21 cellular contexts compared by ENCODE assay signal in the genomic region with DNA sequence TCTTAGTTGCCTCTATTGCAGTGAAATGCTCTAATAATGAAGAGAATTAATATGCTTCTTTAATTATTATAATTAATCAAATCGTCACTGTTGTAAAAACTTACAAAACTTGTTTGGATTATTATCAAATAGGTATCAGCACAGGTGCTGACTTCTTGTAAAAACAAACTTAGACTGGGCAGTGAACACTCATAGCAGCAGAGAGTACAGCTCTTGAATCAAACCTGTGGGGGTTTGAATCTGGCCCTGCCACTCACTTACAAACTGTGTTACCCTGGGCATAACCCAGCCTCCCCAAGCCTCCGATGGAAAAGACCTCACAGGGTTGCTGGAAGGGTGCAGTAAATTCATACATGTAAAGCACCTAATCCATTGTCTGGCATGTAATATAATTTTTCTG. TPM values are rescaled to one million over a fixed set of nuclear protein-coding genes. Genes with fewer than 3 reads are reported as not detected.
DNase-seq lines count a peak whose midpoint lies in the region; ATAC-seq, FAIRE-seq and TF ChIP-seq lines count a peak whose summit lies in the region.
"Had no signal": no experiment of that assay in that cellular context is flagged by ENCODE, and none has a peak within 500 bp of the region (broad histone marks: within the 10 kb centered on the region; RNA-seq: fewer than 3 reads in every experiment).

No MANE protein-coding gene starts in this region.

- peaks cover 95% of the 10 kb centered on the region for H3K4me1 Mint-ChIP-seq in CD4-positive, alpha-beta T cell (ENCODE audit: low read depth)
- H3K4me1 Mint-ChIP-seq in natural killer cell treated with Interleukin-12 subunit alpha and Interleukin-12 subunit beta and Interleukin-15 and Interleukin-18, amount 100 ng/mL, for 72 hours (ENCODE audit: low read depth in 2 of 2) = peaks cover 51 to 62% of the 10 kb centered on the region in 2 donors

- H3K4me3 Mint-ChIP-seq in CD4-positive, alpha-beta T cell = no peak overlapping the region
- H3K4me3 Mint-ChIP-seq in natural killer cell treated with Interleukin-12 subunit alpha and Interleukin-12 subunit beta and Interleukin-15 and Interleukin-18, amount 100 ng/mL, for 72 hours = peak overlapping the region; percentile 76

- intact Hi-C loops in CD4-positive, alpha-beta T cell (cut with DNase I, micrococcal nuclease) = loop anchor here in 1 of 2 experiments (5.0 kb wide), 1 partner anchor 33 kb away; a partner anchor contains a TSS
- intact Hi-C loops in prostate gland (cut with DNase I) = no loop called here

- no peak for DNase-seq in CD4-positive, alpha-beta T cell
- no peak for DNase-seq in effector memory CD4-positive, alpha-beta T cell
- DNase-seq in natural killer cell treated with Interleukin-12 subunit alpha and Interleukin-12 subunit beta and Interleukin-15 and Interleukin-18, amount 100 ng/mL, for 72 hours (ENCODE audit: low spot score) = no peak
- DNase-seq in prostate gland (ENCODE audit: low spot score) = no peak
- DNase-seq in HEK293T (ENCODE audit: extremely low spot score) = no peak
- DNase-seq in urothelium cell line (ENCODE audit: low spot score) = no peak
- DNase-seq: DMS53, GDM1, MG63, NCI-H1417, NCI-H1694 treated with DMSO at 0.1 percent for 48 hours, NCI-H2081 treated with DMSO at 0.1 percent for 48 hours, NCI-H2171 treated with DMSO at 0.1 percent for 48 hours, NCI-H524 treated with DMSO at 0.1 percent for 48 hours, Peyer's patch had no signal

- no peaks in the 10 kb centered on the region for H3K27me3 ChIP-seq in BLaER1
- no peaks in the 10 kb centered on the region for H3K27me3 ChIP-seq in CD4-positive, alpha-beta T cell (ENCODE audit: control insufficient read depth, insufficient read depth, low read length)
- H3K27me3 ChIP-seq in effector memory CD4-positive, alpha-beta T cell (replicated peaks; ENCODE audit: control insufficient read depth, insufficient read depth, low read length, poor library complexity, severe bottlenecking) = no peaks in the 10 kb centered on the region
- H3K27me3 ChIP-seq in prostate gland (replicated peaks; ENCODE audit: insufficient read depth) = no peaks in the 10 kb centered on the region
- H3K27me3 ChIP-seq: MG63, Peyer's patch had no signal

- ATAC-seq in CD4-positive, alpha-beta T cell (ENCODE audit: poor library complexity) = no peak
- ATAC-seq in natural killer cell treated with Interleukin-12 subunit alpha and Interleukin-12 subunit beta and Interleukin-15 and Interleukin-18, amount 100 ng/mL, for 72 hours = no peak
- ATAC-seq: HepG2 had no signal

- TF ChIP-seq POLR2A in prostate gland (IDR thresholded peaks at IDR 0.05) = no peak

- peak overlapping the region; percentile 47; the same call in 1 of the 2 replicates for H3K9ac ChIP-seq in BLaER1

- WGBS in prostate gland = 58% methylated on average over 2 of the region's 2 CpGs

- no peak for FAIRE-seq in urothelium cell line (lab: Jason Lieb, UNC)
- FAIRE-seq: GM19239, H54, HepG2 had no signal

- no peak for TF ChIP-seq CTCF in CD4-positive, alpha-beta T cell (IDR thresholded peaks at IDR 0.05)
- TF ChIP-seq CTCF in prostate gland (IDR thresholded peaks at IDR 0.05) = no peak

- no peaks in the 10 kb centered on the region for H3K9me3 Mint-ChIP-seq in CD4-positive, alpha-beta T cell
- H3K9me3 Mint-ChIP-seq in natural killer cell treated with Interleukin-12 subunit alpha and Interleukin-12 subunit beta and Interleukin-15 and Interleukin-18, amount 100 ng/mL, for 72 hours = no peaks in the 10 kb centered on the region

- H3K4me2 ChIP-seq in BLaER1 = peak overlapping the region; percentile 78

- H3K36me3 Mint-ChIP-seq in CD4-positive, alpha-beta T cell (ENCODE audit: low read depth) = peaks cover 6% of the 10 kb centered on the region
- no peaks in the 10 kb centered on the region for H3K36me3 Mint-ChIP-seq in natural killer cell treated with Interleukin-12 subunit alpha and Interleukin-12 subunit beta and Interleukin-15 and Interleukin-18, amount 100 ng/mL, for 72 hours

- no peaks in the 10 kb centered on the region for H3K27me3 Mint-ChIP-seq in CD4-positive, alpha-beta T cell
- no peaks in the 10 kb centered on the region for H3K27me3 Mint-ChIP-seq in natural killer cell treated with Interleukin-12 subunit alpha and Interleukin-12 subunit beta and Interleukin-15 and Interleukin-18, amount 100 ng/mL, for 72 hours

- peak overlapping the region; percentile 74 for H3K27ac Mint-ChIP-seq in CD4-positive, alpha-beta T cell
- peak overlapping the region in 1 of 2 donors; percentile 91 for H3K27ac Mint-ChIP-seq in natural killer cell treated with Interleukin-12 subunit alpha and Interleukin-12 subunit beta and Interleukin-15 and Interleukin-18, amount 100 ng/mL, for 72 hours

- CTCF ChIA-PET in CD4-positive, alpha-beta T cell (lab: Charles Lee) = no interaction called here
- CTCF ChIA-PET in HEK293T (lab: Yijun Ruan, JAX) = no interaction called here

- H3K4me3 ChIP-seq in BLaER1 = peak overlapping the region; percentile 6; the same call in 1 of the 2 replicates
- H3K4me3 ChIP-seq in effector memory CD4-positive, alpha-beta T cell (ENCODE audit: insufficient read depth, low read depth, low read length, poor library complexity, severe bottlenecking) = no peak overlapping the region
- H3K4me3 ChIP-seq in prostate gland = no peak overlapping the region
- H3K4me3 ChIP-seq: K562, MG63 had no signal

- peaks cover 100% of the 10 kb centered on the region for H4K20me1 ChIP-seq in BLaER1

- H3K36me3 ChIP-seq in BLaER1 (peaks cover 32% of the 10 kb centered on the region), prostate gland (no peaks in the 10 kb centered on the region)
- H3K36me3 ChIP-seq in effector memory CD4-positive, alpha-beta T cell (ENCODE audit: control insufficient read depth, insufficient read depth, low read length) = no peaks in the 10 kb centered on the region
- H3K36me3 ChIP-seq: MG63, Peyer's patch had no signal

- H3K27ac ChIP-seq in BLaER1 (no peak overlapping the region), prostate gland (no peak overlapping the region)
- no peak overlapping the region for H3K27ac ChIP-seq in CD4-positive, alpha-beta T cell (ENCODE audit: low read depth, low read length)
- peak overlapping the region; percentile 30 for H3K27ac ChIP-seq in effector memory CD4-positive, alpha-beta T cell (ENCODE audit: insufficient read depth, low read length, poor library complexity, severe bottlenecking)
- H3K27ac ChIP-seq: HL-60 had no signal

- H3K9me3 ChIP-seq in BLaER1 (no peaks in the 10 kb centered on the region), prostate gland (no peaks in the 10 kb centered on the region)
- no peaks in the 10 kb centered on the region for H3K9me3 ChIP-seq in CD4-positive, alpha-beta T cell (ENCODE audit: control insufficient read depth, low read length)
- no peaks in the 10 kb centered on the region for H3K9me3 ChIP-seq in effector memory CD4-positive, alpha-beta T cell (ENCODE audit: control insufficient read depth, low read length)
- H3K9me3 ChIP-seq: MG63, Peyer's patch had no signal

- H3K4me1 ChIP-seq in BLaER1 (peaks cover 100% of the 10 kb centered on the region), prostate gland (replicated peaks) (no peaks in the 10 kb centered on the region)
- H3K4me1 ChIP-seq in effector memory CD4-positive, alpha-beta T cell (ENCODE audit: control insufficient read depth, insufficient read depth, low read length, poor library complexity, severe bottlenecking) = peaks cover 60% of the 10 kb centered on the region

- POLR2A ChIA-PET in CD4-positive, alpha-beta T cell (lab: Charles Lee) = no interaction called here
- POLR2A ChIA-PET in HEK293T (lab: Yijun Ruan, JAX) = no interaction called here

TF ChIP-seq in HEK293T, 16 proteins besides CTCF, POLR2A, EP300 and RAD21:
- TF ChIP-seq LEF1 (IDR thresholded peaks at IDR 0.05; ENCODE audit: borderline replicate concordance) (no peak), NFRKB (IDR thresholded peaks at IDR 0.05) (no peak), ELF4 (IDR thresholded peaks at IDR 0.05) (no peak), CTBP1 (IDR thresholded peaks at IDR 0.05; ENCODE audit: borderline replicate concordance) (no peak), SUZ12 (IDR thresholded peaks at IDR 0.05) (no peak)
TF ChIP-seq in HEK293T: peak in this region for 0.

RNA-seq across cellular contexts. Expression of a gene that starts 35.1 kb away (rescaled TPM):
- 10 to 100 TPM; 59.4 to 62.5 TPM for total RNA-seq in CD4-positive, alpha-beta T cell
- 10 to 100 TPM; 11.1 to 16.3 TPM for total RNA-seq in natural killer cell treated with Interleukin-12 subunit alpha and Interleukin-12 subunit beta and Interleukin-15 and Interleukin-18, amount 100 ng/mL, for 72 hours
- 10 to 100 TPM; 31.7 to 40.6 TPM for total RNA-seq in prostate gland

RNA-seq across cellular contexts. Expression of a gene that starts 59.0 kb away (rescaled TPM):
- 1 to 10 TPM; 1.6 to 2.3 TPM for total RNA-seq in CD4-positive, alpha-beta T cell
- total RNA-seq in natural killer cell treated with Interleukin-12 subunit alpha and Interleukin-12 subunit beta and Interleukin-15 and Interleukin-18, amount 100 ng/mL, for 72 hours = 10 to 100 TPM in 1 of 2 donors, 1 to 10 TPM in 1; 4.5 to 12.1 TPM
- 10 to 100 TPM; 10.7 to 20.3 TPM for total RNA-seq in prostate gland
